9 cellular contexts compared by ENCODE assay signal in genomic region chr2:189024861-189025618, GRCh38.
DNase-seq lines count a peak whose midpoint lies in the region; ATAC-seq and TF ChIP-seq lines count a peak whose summit lies in the region.
"Had no signal": no experiment of that assay in that cellular context is flagged by ENCODE, and none has a peak within 500 bp of the region (broad histone marks: within the 10 kb centered on the region; RNA-seq: fewer than 3 reads in every experiment).

No MANE protein-coding gene starts in this region.

- TF ChIP-seq CTCF in brain microvascular endothelial cell (IDR thresholded peaks at IDR 0.05; ENCODE audit: low read depth, low read length, missing control alignments) (peak; percentile 68), GM13976 (IDR thresholded peaks at IDR 0.05; ENCODE audit: borderline replicate concordance, control extremely low read depth, extremely low read depth, insufficient read depth, missing control alignments) (no peak)

- H3K36me3 ChIP-seq in brain microvascular endothelial cell (replicated peaks) (no peaks in the 10 kb centered on the region), subcutaneous abdominal adipose tissue (ENCODE audit: control insufficient read depth in 5 of 5, insufficient read depth in 5 of 5, low read length in 5 of 5) (no peaks in the 10 kb centered on the region)
- H3K36me3 ChIP-seq: BLaER1 had no signal

- no peak overlapping the region for H3K4me3 ChIP-seq in brain microvascular endothelial cell (ENCODE audit: low read depth, low read length)
- no peak overlapping the region for H3K4me3 ChIP-seq in subcutaneous abdominal adipose tissue (ENCODE audit: low read depth in 1 of 5, low read length in 5 of 5)
- H3K4me3 ChIP-seq: BLaER1 had no signal

- H3K27ac ChIP-seq in brain microvascular endothelial cell (no peak overlapping the region), subcutaneous abdominal adipose tissue (ENCODE audit: low read depth, low read length) (peak overlapping the region; percentile 74)
- H3K27ac ChIP-seq: BLaER1 had no signal

- H3K9ac ChIP-seq in subcutaneous abdominal adipose tissue (ENCODE audit: low read length in 5 of 5), result no peak overlapping the region
- H3K9ac ChIP-seq: BLaER1 had no signal

- H3K9me3 ChIP-seq in subcutaneous abdominal adipose tissue (ENCODE audit: control insufficient read depth in 5 of 5, low read length in 5 of 5), result no peaks in the 10 kb centered on the region
- H3K9me3 ChIP-seq: BLaER1 had no signal

- H3K27me3 ChIP-seq in brain microvascular endothelial cell (replicated peaks) (no peaks in the 10 kb centered on the region), subcutaneous abdominal adipose tissue (ENCODE audit: control insufficient read depth in 5 of 5, insufficient read depth in 4 of 5, low read length in 5 of 5) (no peaks in the 10 kb centered on the region)
- H3K27me3 ChIP-seq: BLaER1 had no signal

- peak; percentile 75 for ATAC-seq in HG03378 (IDR thresholded peaks at IDR 0.05; ENCODE audit: unreplicated experiment)
- no peak for ATAC-seq in HG02642 (IDR thresholded peaks at IDR 0.05; ENCODE audit: poor library complexity, unreplicated experiment)

- peaks cover 2 to 39% (median 10%) of the 10 kb centered on the region in 5 donors for H3K4me1 ChIP-seq in subcutaneous abdominal adipose tissue (ENCODE audit: control insufficient read depth in 5 of 5, insufficient read depth in 5 of 5, low read length in 5 of 5)
- H3K4me1 ChIP-seq: BLaER1 had no signal

- DNase-seq in NCI-H82 (lab: John Stamatoyannopoulos, UW) (peak; percentile 55), NCI-H82 treated with DMSO at 0.1 percent for 48 hours (lab: John Stamatoyannopoulos, UW; ENCODE audit: unreplicated experiment) (no peak), brain microvascular endothelial cell (no peak), GM13976 (ENCODE audit: low spot score) (no peak), activated T-cell treated with anti-CD3 and anti-CD28 coated beads for 4 hours (no peak)

- in situ Hi-C loops in brain microvascular endothelial cell (cut with HindIII; ENCODE audit: low pct_ligation_motif_present, low sequenced_read_pairs) (no loop called here), GM13976 (cut with MboI; ENCODE audit: low sequenced_read_pairs, unreplicated experiment) (no loop called here)
